Comparison of ENCODE assay signal across 18 cellular contexts in genomic region chr22:22728382-22728781, GRCh38.
"Had no signal": no experiment of that assay in that cellular context is flagged by ENCODE, and none has a peak within 500 bp of the region (broad histone marks: within the 10 kb centered on the region; RNA-seq: fewer than 3 reads in every experiment).

No MANE protein-coding gene starts in this region.

- H3K27ac Mint-ChIP-seq: activated naive CD4-positive, alpha-beta T cell treated with anti-CD3 and anti-CD28 coated beads, Interleukin-2, amount 50 U/mL, for 24 hours; mesothelial cell of epicardium; natural killer cell treated with Interleukin-12 subunit alpha and Interleukin-12 subunit beta and Interleukin-15 and Interleukin-18, amount 100 ng/mL, for 72 hours; stimulated activated naive B cell treated with anti-CD40 and anti-IgM and Interleukin-4, amounts not matched to agents 10 μg/mL and 1 μg/mL and 100 μg/mL, for 72 hours; T-cell had no signal

- H3K36me3 Mint-ChIP-seq: activated naive CD4-positive, alpha-beta T cell treated with anti-CD3 and anti-CD28 coated beads, Interleukin-2, amount 50 U/mL, for 24 hours; mesothelial cell of epicardium; natural killer cell treated with Interleukin-12 subunit alpha and Interleukin-12 subunit beta and Interleukin-15 and Interleukin-18, amount 100 ng/mL, for 72 hours; stimulated activated naive B cell treated with anti-CD40 and anti-IgM and Interleukin-4, amounts not matched to agents 10 μg/mL and 1 μg/mL and 100 μg/mL, for 72 hours had no signal

- H3K27me3 ChIP-seq: ascending aorta, neutrophil, pancreas, thyroid gland had no signal

- H3K9me3 ChIP-seq: ascending aorta, neutrophil, pancreas, thyroid gland had no signal

- H3K36me3 ChIP-seq: ascending aorta, neutrophil, pancreas, thyroid gland had no signal

- H3K27me3 Mint-ChIP-seq: activated naive CD4-positive, alpha-beta T cell treated with anti-CD3 and anti-CD28 coated beads, Interleukin-2, amount 50 U/mL, for 24 hours; natural killer cell treated with Interleukin-12 subunit alpha and Interleukin-12 subunit beta and Interleukin-15 and Interleukin-18, amount 100 ng/mL, for 72 hours; stimulated activated naive B cell treated with anti-CD40 and anti-IgM and Interleukin-4, amounts not matched to agents 10 μg/mL and 1 μg/mL and 100 μg/mL, for 72 hours had no signal

- H3K27ac ChIP-seq: ascending aorta, neutrophil, pancreas, thyroid gland had no signal

- H3K4me1 ChIP-seq: ascending aorta, pancreas, thyroid gland had no signal

- H3K9me3 Mint-ChIP-seq: activated naive CD4-positive, alpha-beta T cell treated with anti-CD3 and anti-CD28 coated beads, Interleukin-2, amount 50 U/mL, for 24 hours; mesothelial cell of epicardium; natural killer cell treated with Interleukin-12 subunit alpha and Interleukin-12 subunit beta and Interleukin-15 and Interleukin-18, amount 100 ng/mL, for 72 hours; stimulated activated naive B cell treated with anti-CD40 and anti-IgM and Interleukin-4, amounts not matched to agents 10 μg/mL and 1 μg/mL and 100 μg/mL, for 72 hours; T-cell had no signal

- DNase-seq: activated CD4-positive, alpha-beta T cell treated with anti-CD3 and anti-CD28 coated beads, Interleukin-2, amount 50 U/mL, for 1 hour; activated CD8-positive, alpha-beta memory T cell treated with anti-CD3 and anti-CD28 coated beads for 24 hours; activated effector memory CD4-positive, alpha-beta T cell treated with anti-CD3 and anti-CD28 coated beads, Interleukin-2, amount 50 U/mL, for 16 hours; activated T-cell treated with anti-CD3 and anti-CD28 coated beads, Interleukin-2, amount 50 U/mL, for 48 hours; dermis blood vessel endothelial cell; effector memory CD4-positive, alpha-beta T cell; hypothalamus; pancreas; stimulated activated CD4-positive, alpha-beta T cell treated with anti-CD3 and anti-CD28 coated beads, Interleukin-4, amount 100 ng/mL, for 4 hours; stimulated activated naive B cell treated with anti-CD40 and anti-IgM and Interleukin-4, amounts not matched to agents 10 μg/mL and 1 μg/mL and 100 μg/mL, for 72 hours; T-cell; thyroid gland had no signal

- H3K4me3 ChIP-seq: ascending aorta, lung, pancreas, thyroid gland had no signal

- H3K4me3 Mint-ChIP-seq: activated naive CD4-positive, alpha-beta T cell treated with anti-CD3 and anti-CD28 coated beads, Interleukin-2, amount 50 U/mL, for 24 hours; mesothelial cell of epicardium; natural killer cell treated with Interleukin-12 subunit alpha and Interleukin-12 subunit beta and Interleukin-15 and Interleukin-18, amount 100 ng/mL, for 72 hours; stimulated activated naive B cell treated with anti-CD40 and anti-IgM and Interleukin-4, amounts not matched to agents 10 μg/mL and 1 μg/mL and 100 μg/mL, for 72 hours; T-cell had no signal

- H3K4me1 Mint-ChIP-seq: activated naive CD4-positive, alpha-beta T cell treated with anti-CD3 and anti-CD28 coated beads, Interleukin-2, amount 50 U/mL, for 24 hours had no signal
